Comparison of ENCODE assay signal across 29 cellular contexts in the genomic region with DNA sequence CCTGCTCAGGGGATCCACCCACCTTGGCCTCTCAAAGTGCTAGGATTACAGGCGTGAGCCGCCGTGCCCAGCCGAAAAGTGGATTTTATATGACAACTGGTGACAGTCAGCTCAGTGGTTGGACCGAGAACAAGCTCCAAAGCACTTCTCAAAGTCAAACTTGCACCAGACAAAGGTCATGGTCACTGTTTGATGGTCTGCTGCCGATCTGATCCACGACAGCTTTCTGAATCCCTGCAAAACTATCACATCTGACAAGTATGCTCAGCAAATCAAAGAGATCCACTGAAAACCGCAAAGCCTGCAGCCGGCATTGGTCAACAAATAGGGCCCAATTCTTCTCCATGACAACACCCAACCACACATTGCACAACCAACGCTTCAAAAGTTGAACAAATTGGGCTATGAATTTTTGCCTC.
"Had no signal": no experiment of that assay in that cellular context is flagged by ENCODE, and none has a peak within 500 bp of the region (broad histone marks: within the 10 kb centered on the region; RNA-seq: fewer than 3 reads in every experiment).

No MANE protein-coding gene starts in this region.

- H3K27me3 Mint-ChIP-seq: activated CD4-positive, alpha-beta T cell treated with anti-CD3 and anti-CD28 coated beads for 36 hours; activated naive CD8-positive, alpha-beta T cell; effector memory CD8-positive, alpha-beta T cell; stimulated activated naive CD8-positive, alpha-beta T cell treated with anti-CD3 and anti-CD28 coated beads, Interleukin-15, Interleukin-2, amounts not matched to agents 100 ng/mL and 50 ng/mL, for 24 hours had no signal

- H3K9me3 Mint-ChIP-seq: activated T-cell treated with anti-CD3 and anti-CD28 coated beads, Interleukin-2, amount 50 U/mL, for 4 hours; central memory CD8-positive, alpha-beta T cell; effector memory CD8-positive, alpha-beta T cell had no signal

- H3K9me3 ChIP-seq: adrenal gland, colonic mucosa, vagina had no signal

- H3K27ac ChIP-seq: adrenal gland, breast epithelium, colonic mucosa, dorsolateral prefrontal cortex, hepatocyte, left lung, neural progenitor cell, spleen, tibial nerve, vagina had no signal

- DNase-seq: activated B cell treated with CpG ODN at 0.5 μM for 24 hours; activated CD4-positive, alpha-beta T cell treated with anti-CD3 and anti-CD28 coated beads for 36 hours; activated CD4-positive, alpha-beta T cell treated with anti-CD3 and anti-CD28 coated beads, Interleukin-2, amount 50 U/mL, for 4 hours; activated CD8-positive, alpha-beta memory T cell treated with anti-CD3 and anti-CD28 coated beads for 24 hours; activated CD8-positive, alpha-beta memory T cell treated with anti-CD3 and anti-CD28 coated beads, Interleukin-2, amount 50 U/mL, for 4 hours; activated naive CD4-positive, alpha-beta T cell; activated T-cell treated with anti-CD3 and anti-CD28 coated beads, Interleukin-2, amount 50 U/mL, for 4 hours; adrenal gland; colonic mucosa; dorsolateral prefrontal cortex; effector memory CD8-positive, alpha-beta T cell; foreskin melanocyte; immature natural killer cell; kidney glomerular epithelial cell; left lung; naive thymus-derived CD4-positive, alpha-beta T cell; spleen; T-helper 9 cell had no signal

- H3K36me3 ChIP-seq: adrenal gland, breast epithelium, colonic mucosa, left lung, neural progenitor cell, spleen, tibial nerve, vagina had no signal

- ATAC-seq: activated CD4-positive, alpha-beta T cell treated with anti-CD3 and anti-CD28 coated beads for 36 hours; activated T-cell treated with anti-CD3 and anti-CD28 coated beads, Interleukin-2, amount 50 U/mL, for 4 hours; effector memory CD8-positive, alpha-beta T cell; esophagus mucosa; left lung; naive thymus-derived CD4-positive, alpha-beta T cell had no signal

- H3K27me3 ChIP-seq: adrenal gland, breast epithelium, colonic mucosa, dorsolateral prefrontal cortex, hepatocyte, left lung, neural progenitor cell, spleen, tibial nerve, vagina had no signal

- H3K27ac Mint-ChIP-seq: activated B cell treated with CpG ODN at 0.5 μM for 24 hours; activated CD4-positive, alpha-beta T cell treated with anti-CD3 and anti-CD28 coated beads for 36 hours; activated naive CD8-positive, alpha-beta T cell; activated T-helper 2 cell treated with anti-CD3 and anti-CD28 coated beads, Interferon-gamma antibody, Interleukin-2, Interleukin-4, amounts not matched to agents 10 μg/mL and 5 μg/mL and 100 μg/mL, durations not matched to agents 14 hours and 24 hours and 36 hours; effector memory CD8-positive, alpha-beta T cell; immature natural killer cell; neural progenitor cell; stimulated activated naive CD8-positive, alpha-beta T cell treated with anti-CD3 and anti-CD28 coated beads, Interleukin-15, Interleukin-2, amounts not matched to agents 100 ng/mL and 50 ng/mL, for 24 hours had no signal

- H3K4me1 Mint-ChIP-seq: activated B cell treated with CpG ODN at 0.5 μM for 24 hours, immature natural killer cell, neural progenitor cell had no signal

- H3K36me3 Mint-ChIP-seq: neural progenitor cell had no signal

- H3K4me1 ChIP-seq: adrenal gland, breast epithelium, colonic mucosa, left lung, neural progenitor cell, spleen, tibial nerve had no signal

- H3K4me3 ChIP-seq: adrenal gland, breast epithelium, colonic mucosa, dorsolateral prefrontal cortex, hepatocyte, left lung, lung, neural progenitor cell, spleen, tibial nerve, vagina had no signal

- H3K4me3 Mint-ChIP-seq: activated B cell treated with CpG ODN at 0.5 μM for 24 hours; activated CD4-positive, alpha-beta T cell treated with anti-CD3 and anti-CD28 coated beads for 36 hours; activated naive CD8-positive, alpha-beta T cell; activated T-cell treated with anti-CD3 and anti-CD28 coated beads, Interleukin-2, amount 50 U/mL, for 4 hours; central memory CD8-positive, alpha-beta T cell; effector memory CD8-positive, alpha-beta T cell; immature natural killer cell; neural progenitor cell; stimulated activated naive CD8-positive, alpha-beta T cell treated with anti-CD3 and anti-CD28 coated beads, Interleukin-15, Interleukin-2, amounts not matched to agents 100 ng/mL and 50 ng/mL, for 24 hours had no signal
